ENCODE assay signal across 16 cellular contexts in genomic region chr22:36145881-36146280, GRCh38. TPM values are rescaled to one million over a fixed set of nuclear protein-coding genes. Genes with fewer than 3 reads are reported as not detected.
A peak's percentile ranks its signal among the peaks of the same experiment; 100 is the strongest.
DNase-seq lines count a peak whose midpoint lies in the region; ATAC-seq and TF ChIP-seq lines count a peak whose summit lies in the region.
"Had no signal": no experiment of that assay in that cellular context is flagged by ENCODE, and none has a peak within 500 bp of the region (broad histone marks: within the 10 kb centered on the region; RNA-seq: fewer than 3 reads in every experiment).

No MANE protein-coding gene starts in this region.

- H3K27ac ChIP-seq in foreskin keratinocyte (no peak overlapping the region), spleen (peak overlapping the region in 5 of 8 donors; percentile 53 to 67 (median 56))
- H3K27ac ChIP-seq: A549 had no signal

- intact Hi-C loops in spleen (cut with DNase I; ENCODE audit: low total_unique reads): loop anchor here (2.0 kb wide), 1 partner anchor 33 kb away; no protein-coding TSS in a partner anchor

- peaks cover 3 to 100% (median 76%) of the 10 kb centered on the region in 6 donors for H3K36me3 ChIP-seq in spleen

- DNase-seq in activated CD8-positive, alpha-beta memory T cell treated with anti-CD3 and anti-CD28 coated beads, Interleukin-2, amount 10 ng/mL, durations not matched to agents 7 days and 5 days: no peak
- DNase-seq in activated CD8-positive, alpha-beta memory T cell treated with anti-CD3 and anti-CD28 coated beads, Interleukin-2, amount 50 U/mL, for 4 hours: no peak
- no peak for DNase-seq in T-cell
- DNase-seq in foreskin keratinocyte: peak in 1 of 2 donors; percentile 30
- no peak for DNase-seq in spleen
- DNase-seq in AG08395 (ENCODE audit: low spot score): no peak
- no peak for DNase-seq in foreskin melanocyte
- DNase-seq: activated CD4-positive, alpha-beta T cell treated with anti-CD3 and anti-CD28 coated beads for 48 hours; activated effector memory CD4-positive, alpha-beta T cell treated with Interleukin-2 at 50 U/mL for 16 hours; NCI-H1694; stomach had no signal

- no peak for TF ChIP-seq POLR2A in spleen (IDR thresholded peaks at IDR 0.05)

- no peak overlapping the region for H3K4me3 Mint-ChIP-seq in activated CD8-positive, alpha-beta memory T cell treated with anti-CD3 and anti-CD28 coated beads, Interleukin-2, amount 10 ng/mL, durations not matched to agents 7 days and 5 days
- no peak overlapping the region for H3K4me3 Mint-ChIP-seq in T-cell
- H3K4me3 Mint-ChIP-seq: T-helper 1 cell treated with Interleukin-12 subunit alpha and Interleukin-12 subunit beta and Interleukin-4 antibody, amounts not matched to agents 30 μg/mL and 1 μg/mL, for 36 hours had no signal

- no peaks in the 10 kb centered on the region for H3K27me3 Mint-ChIP-seq in activated CD8-positive, alpha-beta memory T cell treated with anti-CD3 and anti-CD28 coated beads, Interleukin-2, amount 10 ng/mL, durations not matched to agents 7 days and 5 days
- H3K27me3 Mint-ChIP-seq in T-cell: no peaks in the 10 kb centered on the region

- POLR2A ChIA-PET in T-cell (lab: Charles Lee): no interaction called here

- TF ChIP-seq CTCF in foreskin keratinocyte (conservative IDR thresholded peaks at IDR 0.05): no peak
- no peak for TF ChIP-seq CTCF in spleen (IDR thresholded peaks at IDR 0.05 in 8 of 11, conservative IDR thresholded peaks at IDR 0.05 in 3 of 11)

- no peak for ATAC-seq in activated CD8-positive, alpha-beta memory T cell treated with anti-CD3 and anti-CD28 coated beads, Interleukin-2, amount 10 ng/mL, durations not matched to agents 7 days and 5 days
- ATAC-seq in T-cell (replicated peaks in 1 of 4): no peak
- peak; percentile 21 for ATAC-seq in foreskin keratinocyte
- no peak for ATAC-seq in HG02884 (IDR thresholded peaks at IDR 0.05; ENCODE audit: unreplicated experiment)

- H3K4me1 ChIP-seq in foreskin keratinocyte (no peaks in the 10 kb centered on the region), spleen (peaks cover 9 to 61% (median 42%) of the 10 kb centered on the region in 6 donors)
- H3K4me1 ChIP-seq: A549 had no signal

- peak overlapping the region; percentile 61 for H3K27ac Mint-ChIP-seq in activated CD8-positive, alpha-beta memory T cell treated with anti-CD3 and anti-CD28 coated beads, Interleukin-2, amount 10 ng/mL, durations not matched to agents 7 days and 5 days
- H3K27ac Mint-ChIP-seq in T-cell: peak overlapping the region; percentile 49 to 72
- H3K27ac Mint-ChIP-seq: T-helper 1 cell treated with Interleukin-12 subunit alpha and Interleukin-12 subunit beta and Interleukin-4 antibody, amounts not matched to agents 30 μg/mL and 1 μg/mL, for 36 hours had no signal

- H3K9me3 ChIP-seq in spleen: no peaks in the 10 kb centered on the region
- H3K9me3 ChIP-seq: A549, stomach had no signal

- H3K27me3 ChIP-seq in foreskin keratinocyte (peaks cover 12% of the 10 kb centered on the region), spleen (replicated peaks in 1 of 7) (no peaks in the 10 kb centered on the region)
- H3K27me3 ChIP-seq: stomach had no signal

- peaks cover 20% of the 10 kb centered on the region for H3K4me1 Mint-ChIP-seq in activated CD8-positive, alpha-beta memory T cell treated with anti-CD3 and anti-CD28 coated beads, Interleukin-2, amount 10 ng/mL, durations not matched to agents 7 days and 5 days
- H3K4me1 Mint-ChIP-seq in T-cell: peaks cover 46 to 61% (median 57%) of the 10 kb centered on the region in 3 donors

- no peaks in the 10 kb centered on the region for H3K9me3 Mint-ChIP-seq in activated CD8-positive, alpha-beta memory T cell treated with anti-CD3 and anti-CD28 coated beads, Interleukin-2, amount 10 ng/mL, durations not matched to agents 7 days and 5 days (ENCODE audit: low read depth)
- H3K9me3 Mint-ChIP-seq in T-cell: no peaks in the 10 kb centered on the region
- H3K9me3 Mint-ChIP-seq: T-helper 1 cell treated with Interleukin-12 subunit alpha and Interleukin-12 subunit beta and Interleukin-4 antibody, amounts not matched to agents 30 μg/mL and 1 μg/mL, for 36 hours had no signal

- H3K4me3 ChIP-seq in spleen: no peak overlapping the region
- H3K4me3 ChIP-seq: A549, K562, skin epidermis, stomach had no signal

- 54 to 89% (median 77%) methylated on average over 4 of the region's 4 CpGs for WGBS in spleen, 5 donors

- H3K36me3 Mint-ChIP-seq in activated CD8-positive, alpha-beta memory T cell treated with anti-CD3 and anti-CD28 coated beads, Interleukin-2, amount 10 ng/mL, durations not matched to agents 7 days and 5 days: peaks cover 55% of the 10 kb centered on the region
- peaks cover 70% of the 10 kb centered on the region for H3K36me3 Mint-ChIP-seq in T-cell

- CTCF ChIA-PET in activated CD8-positive, alpha-beta memory T cell treated with anti-CD3 and anti-CD28 coated beads, Interleukin-2, amount 10 ng/mL, durations not matched to agents 7 days and 5 days (lab: Charles Lee): interaction anchor here (0.8 to 10.7 kb wide), 4 partner anchors 17 to 401 kb away, joined by 3 to 100 read pairs (median 4); no protein-coding TSS in a partner anchor
- CTCF ChIA-PET in T-cell (lab: Charles Lee): no interaction called here

RNA-seq across cellular contexts. Expression of gene APOL3, which starts 14.7 kb away (rescaled TPM):
- 100 to 1,000 TPM; 134 to 160 TPM for total RNA-seq in activated CD8-positive, alpha-beta memory T cell treated with anti-CD3 and anti-CD28 coated beads, Interleukin-2, amount 10 ng/mL, durations not matched to agents 7 days and 5 days
- total RNA-seq in T-cell (100 to 1,000 TPM; 152 to 191 (median 167) TPM), foreskin keratinocyte (0.85 and 0.88 TPM in 2 replicates), spleen (100 to 1,000 TPM in 5 of 7 donors, 10 to 100 TPM in 2; 82.7 to 146 (median 119) TPM)
- polyA plus RNA-seq in foreskin keratinocyte (0.25 and 0.54 TPM in 2 replicates), spleen (10 to 100 TPM; 32.6 to 88.3 (median 49.9) TPM)
- polyA plus RNA-seq: A549 had no signal

RNA-seq across cellular contexts. Expression of gene APOL4, which starts 55.7 kb away (rescaled TPM):
- 10 to 100 TPM; 17.0 to 22.6 TPM for total RNA-seq in activated CD8-positive, alpha-beta memory T cell treated with anti-CD3 and anti-CD28 coated beads, Interleukin-2, amount 10 ng/mL, durations not matched to agents 7 days and 5 days
- total RNA-seq in T-cell: under 1 TPM in 2 of 5 donors, not detected in 3; 0.22 to 0.72 TPM
- not detected in 2 replicates for total RNA-seq in foreskin keratinocyte
- not detected in 2 replicates for polyA plus RNA-seq in foreskin keratinocyte
- 10 to 100 TPM in 2 of 7 donors, 1 to 10 TPM in 4, not detected in 1; 2.5 to 14.4 (median 4.9) TPM for total RNA-seq in spleen
- 1 to 10 TPM; 3.0 to 4.0 (median 3.9) TPM for polyA plus RNA-seq in spleen
- polyA plus RNA-seq: A549 had no signal

Comparison
In these comparisons a context has a peak if more than half of its experiments do, and no peak if none do; other contexts are left out.
1. RNA of gene APOL3, which starts 14.7 kb away (total RNA-seq): 152 to 191 TPM in T-cell, 134 to 160 TPM in activated CD8-positive, alpha-beta memory T cell treated with anti-CD3 and anti-CD28 coated beads, Interleukin-2, amount 10 ng/mL, durations not matched to agents 7 days and 5 days and 82.7 to 146 TPM in spleen; 0.85 to 0.88 TPM in foreskin keratinocyte; every median in the first group is over 10 times any median in the second.